1 cellular context compared by ENCODE assay signal in the genomic region with DNA sequence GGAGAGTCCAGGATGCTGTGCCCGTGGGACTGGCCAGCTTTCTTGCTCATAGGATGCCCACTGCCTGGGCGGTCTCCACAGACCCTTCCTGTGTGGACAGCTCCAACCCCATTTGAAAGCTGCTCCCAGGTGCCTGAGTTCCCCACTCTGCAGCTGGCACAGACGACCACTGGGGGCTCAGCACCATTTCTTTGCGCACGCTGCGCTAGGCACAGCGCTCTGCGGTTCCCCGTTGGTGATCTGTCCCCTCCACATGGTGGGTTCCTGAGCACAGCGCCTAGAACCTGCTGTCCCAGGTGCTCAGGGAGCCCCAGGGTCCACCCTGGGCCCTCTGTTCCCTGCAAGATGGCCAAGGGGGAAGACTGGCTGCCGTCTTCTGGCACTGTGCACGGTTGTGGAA.
TF ChIP-seq lines count a peak whose summit lies in the region.

No MANE protein-coding gene starts in this region.

TF ChIP-seq in IMR-90, 13 proteins besides CTCF, POLR2A, EP300 and RAD21 (continued from another document):
- TF ChIP-seq MAZ (IDR thresholded peaks at IDR 0.05; ENCODE audit: borderline replicate concordance, low read depth, low read length), result no peak
- no peak for TF ChIP-seq BHLHE40 (IDR thresholded peaks at IDR 0.05; ENCODE audit: low read depth, low read length)
TF ChIP-seq in IMR-90: peak in this region for 0.
